ENCODE assay signal across 8 cellular contexts in genomic region chr21:38766987-38767722, GRCh38. TPM values are rescaled to one million over a fixed set of nuclear protein-coding genes. Genes with fewer than 3 reads are reported as not detected.
DNase-seq lines count a peak whose midpoint lies in the region; ATAC-seq and TF ChIP-seq lines count a peak whose summit lies in the region.

No MANE protein-coding gene starts in this region.

- peak overlapping the region; percentile 48 to 50 for H3K9ac ChIP-seq in mucosa of rectum (ENCODE audit: low read depth in 1 of 2, low read length in 2 of 2)

- peak overlapping the region; percentile 77 for H3K4me3 Mint-ChIP-seq in activated T-helper 1 cell treated with anti-CD3 and anti-CD28 coated beads, Interleukin-12 subunit alpha, Interleukin-12 subunit beta, Interleukin-2, Interleukin-4 antibody, amounts not matched to agents 30 ng/mL and 10 ng/mL and 1 ng/mL, durations not matched to agents 14 hours and 24 hours and 36 hours

- peak; percentile 88 for DNase-seq in NCI-H510A treated with DMSO at 0.1 percent for 48 hours (lab: John Stamatoyannopoulos, UW)
- DNase-seq in activated T-helper 1 cell treated with anti-CD3 and anti-CD28 coated beads, Interleukin-12 subunit alpha, Interleukin-12 subunit beta, Interleukin-2, Interleukin-4 antibody, amounts not matched to agents 30 ng/mL and 10 ng/mL and 1 ng/mL, durations not matched to agents 14 hours and 24 hours and 36 hours (ENCODE audit: low spot score) = peak; percentile 72
- peak; percentile 69 for DNase-seq in upper lobe of right lung
- DNase-seq in iPS-NIHi7 (ENCODE audit: extremely low spot score) = no peak
- no peak for DNase-seq in DMS114 treated with DMSO at 0.1 percent for 48 hours (lab: John Stamatoyannopoulos, UW; ENCODE audit: unreplicated experiment)

- H3K4me1 ChIP-seq in mucosa of rectum (ENCODE audit: control insufficient read depth in 2 of 2, insufficient read depth in 2 of 2, low read length in 2 of 2) (peaks cover 5 to 15% of the 10 kb centered on the region in 2 donors), upper lobe of right lung (no peaks in the 10 kb centered on the region)

- TF ChIP-seq CTCF in upper lobe of right lung (IDR thresholded peaks at IDR 0.05) = no peak

- intact Hi-C loops in activated T-helper 1 cell treated with anti-CD3 and anti-CD28 coated beads, Interleukin-12 subunit alpha, Interleukin-12 subunit beta, Interleukin-2, Interleukin-4 antibody, amounts not matched to agents 30 ng/mL and 10 ng/mL and 1 ng/mL, durations not matched to agents 14 hours and 24 hours and 36 hours (cut with micrococcal nuclease) = loop anchor here (1.0 to 10.0 kb wide), 10 partner anchors 14 to 1360 kb away; partner anchors contain the start of genes BRWD1, ETS2 and PSMG1
- intact Hi-C loops in upper lobe of right lung (cut with DNase I) = no loop called here

- peaks cover 5% of the 10 kb centered on the region for H3K36me3 Mint-ChIP-seq in activated T-helper 1 cell treated with anti-CD3 and anti-CD28 coated beads, Interleukin-12 subunit alpha, Interleukin-12 subunit beta, Interleukin-2, Interleukin-4 antibody, amounts not matched to agents 30 ng/mL and 10 ng/mL and 1 ng/mL, durations not matched to agents 14 hours and 24 hours and 36 hours (ENCODE audit: low read depth)

- ATAC-seq in GM18858 (IDR thresholded peaks at IDR 0.05; ENCODE audit: unreplicated experiment) (peak; percentile 89), HG02798 (IDR thresholded peaks at IDR 0.05; ENCODE audit: poor library complexity, unreplicated experiment) (peak; percentile 97), upper lobe of right lung (peak; percentile 85)

- peaks cover 9% of the 10 kb centered on the region for H3K9me3 Mint-ChIP-seq in activated T-helper 1 cell treated with anti-CD3 and anti-CD28 coated beads, Interleukin-12 subunit alpha, Interleukin-12 subunit beta, Interleukin-2, Interleukin-4 antibody, amounts not matched to agents 30 ng/mL and 10 ng/mL and 1 ng/mL, durations not matched to agents 14 hours and 24 hours and 36 hours

- H3K4me3 ChIP-seq in mucosa of rectum (ENCODE audit: low read length in 2 of 2) = peak overlapping the region; percentile 61 to 76
- H3K4me3 ChIP-seq in upper lobe of right lung = peak overlapping the region; percentile 45

- H3K27me3 ChIP-seq in mucosa of rectum (ENCODE audit: control insufficient read depth in 2 of 2, insufficient read depth in 2 of 2, low read length in 2 of 2) = no peaks in the 10 kb centered on the region
- no peaks in the 10 kb centered on the region for H3K27me3 ChIP-seq in upper lobe of right lung

- H3K27ac ChIP-seq in mucosa of rectum (ENCODE audit: low read depth in 2 of 2, low read length in 2 of 2) (peak overlapping the region; percentile 76 to 86), upper lobe of right lung (peak overlapping the region; percentile 75)

- H3K36me3 ChIP-seq in mucosa of rectum (ENCODE audit: control insufficient read depth in 2 of 2, insufficient read depth in 2 of 2, low read length in 2 of 2) (no peaks in the 10 kb centered on the region), upper lobe of right lung (no peaks in the 10 kb centered on the region)

- peak overlapping the region; percentile 93 for H3K27ac Mint-ChIP-seq in activated T-helper 1 cell treated with anti-CD3 and anti-CD28 coated beads, Interleukin-12 subunit alpha, Interleukin-12 subunit beta, Interleukin-2, Interleukin-4 antibody, amounts not matched to agents 30 ng/mL and 10 ng/mL and 1 ng/mL, durations not matched to agents 14 hours and 24 hours and 36 hours

- peaks cover 9% of the 10 kb centered on the region for H3K27me3 Mint-ChIP-seq in activated T-helper 1 cell treated with anti-CD3 and anti-CD28 coated beads, Interleukin-12 subunit alpha, Interleukin-12 subunit beta, Interleukin-2, Interleukin-4 antibody, amounts not matched to agents 30 ng/mL and 10 ng/mL and 1 ng/mL, durations not matched to agents 14 hours and 24 hours and 36 hours (ENCODE audit: insufficient read depth)

- no peaks in the 10 kb centered on the region for H3K9me3 ChIP-seq in mucosa of rectum (ENCODE audit: control insufficient read depth in 2 of 2, low read length in 2 of 2)
- no peaks in the 10 kb centered on the region for H3K9me3 ChIP-seq in upper lobe of right lung

- peaks cover 40% of the 10 kb centered on the region for H3K4me1 Mint-ChIP-seq in activated T-helper 1 cell treated with anti-CD3 and anti-CD28 coated beads, Interleukin-12 subunit alpha, Interleukin-12 subunit beta, Interleukin-2, Interleukin-4 antibody, amounts not matched to agents 30 ng/mL and 10 ng/mL and 1 ng/mL, durations not matched to agents 14 hours and 24 hours and 36 hours (ENCODE audit: low read depth)

RNA-seq across cellular contexts. Expression of gene ETS2, which starts 38.6 kb away (rescaled TPM):
- total RNA-seq in activated T-helper 1 cell treated with anti-CD3 and anti-CD28 coated beads, Interleukin-12 subunit alpha, Interleukin-12 subunit beta, Interleukin-2, Interleukin-4 antibody, amounts not matched to agents 30 ng/mL and 10 ng/mL and 1 ng/mL, durations not matched to agents 14 hours and 24 hours and 36 hours = 22.9 and 25.8 TPM in 2 replicates
- 195 TPM for total RNA-seq in upper lobe of right lung

Comparison
In these comparisons a context has a peak if more than half of its experiments do, and no peak if none do; other contexts are left out.
1. DNase-seq: peak in NCI-H510A treated with DMSO at 0.1 percent for 48 hours (single experiment), activated T-helper 1 cell treated with anti-CD3 and anti-CD28 coated beads, Interleukin-12 subunit alpha, Interleukin-12 subunit beta, Interleukin-2, Interleukin-4 antibody, amounts not matched to agents 30 ng/mL and 10 ng/mL and 1 ng/mL, durations not matched to agents 14 hours and 24 hours and 36 hours (single experiment) and upper lobe of right lung (single experiment); none in iPS-NIHi7 (single experiment) and DMS114 treated with DMSO at 0.1 percent for 48 hours (single experiment).
2. Peak in every context shown above with its lines, with median percentiles within 50 percentile points of each other: ATAC-seq.